In the genomic region with DNA sequence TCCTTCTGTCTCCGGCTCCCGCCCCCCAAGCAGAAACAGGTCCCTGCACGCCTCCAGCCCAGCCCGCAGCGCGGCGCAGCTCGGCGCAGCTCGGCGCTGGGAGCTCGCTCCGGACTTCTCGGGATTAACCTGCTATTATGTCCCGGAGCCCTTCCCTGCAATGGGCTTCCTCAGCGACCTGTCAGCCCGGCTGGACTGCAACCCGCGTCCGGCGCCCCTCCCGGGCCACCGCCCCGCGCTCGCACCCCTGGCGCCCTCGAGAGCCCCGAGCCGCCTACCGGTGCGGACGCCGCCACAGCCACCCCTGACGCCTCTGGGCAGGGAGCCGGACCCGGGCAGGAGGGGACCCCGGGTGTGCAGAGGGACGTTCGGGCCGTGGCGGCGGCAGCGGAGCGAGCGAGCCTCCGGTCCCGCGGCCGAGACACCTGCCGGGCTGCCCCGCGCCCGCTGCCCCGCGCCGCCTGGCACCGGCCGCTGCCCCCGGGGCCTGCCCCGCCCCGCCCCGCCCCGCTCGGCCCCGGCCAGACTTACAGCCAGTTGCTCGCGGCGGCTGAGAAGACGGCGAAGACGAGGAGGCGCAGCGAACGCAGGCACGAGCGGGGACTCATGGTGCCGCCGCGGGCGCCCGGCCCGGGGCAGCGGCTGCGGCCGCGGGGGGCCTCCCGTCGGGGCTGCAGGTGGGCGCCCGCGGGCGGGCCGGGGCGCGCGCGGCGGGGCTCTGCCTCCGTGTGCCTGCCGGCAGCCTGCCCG, we compare ENCODE assay signal across 8 cellular contexts. TPM values are rescaled to one million over a fixed set of nuclear protein-coding genes. Genes with fewer than 3 reads are reported as not detected.
DNase-seq lines count a peak whose midpoint lies in the region; ATAC-seq, FAIRE-seq and TF ChIP-seq lines count a peak whose summit lies in the region.

No MANE protein-coding gene starts in this region.

- intact Hi-C loops in activated naive CD4-positive, alpha-beta T cell treated with anti-CD3 and anti-CD28 coated beads for 36 hours (cut with micrococcal nuclease): no loop called here

- no peaks in the 10 kb centered on the region for H3K79me2 ChIP-seq in osteoblast (ENCODE audit: insufficient read depth, low read length)

- CTCF ChIA-PET in activated naive CD4-positive, alpha-beta T cell treated with anti-CD3 and anti-CD28 coated beads for 36 hours (lab: Charles Lee): interaction anchor here (1.4 kb wide), 1 partner anchor 10 kb away, joined by 6 read pairs; no protein-coding TSS in a partner anchor
- CTCF ChIA-PET in activated naive CD4-positive, alpha-beta T cell treated with anti-CD3 and anti-CD28 coated beads, Interleukin-2, amount 10 ng/mL, durations not matched to agents 7 days and 5 days (lab: Charles Lee): interaction anchor here (0.9 to 2.8 kb wide), 3 partner anchors 12 to 132 kb away, joined by 3 to 18 read pairs (median 4); no protein-coding TSS in a partner anchor
- CTCF ChIA-PET in T-cell (lab: Charles Lee): no interaction called here

- H3K27me3 ChIP-seq in osteoblast (ENCODE audit: insufficient read depth, low read length): peaks cover 43% of the 10 kb centered on the region

- no peak overlapping the region for H2AFZ ChIP-seq in osteoblast (ENCODE audit: low read length)

- peak overlapping the region; percentile 40 for H3K4me3 ChIP-seq in osteoblast (ENCODE audit: insufficient read depth, low read length)

- no peak overlapping the region for H3K27ac ChIP-seq in osteoblast (ENCODE audit: low read depth, low read length)

- no peak for TF ChIP-seq CTCF in osteoblast (IDR thresholded peaks at IDR 0.05; ENCODE audit: extremely low read depth, low read depth, low read length)

- no peaks in the 10 kb centered on the region for H3K9me3 Mint-ChIP-seq in activated naive CD4-positive, alpha-beta T cell treated with anti-CD3 and anti-CD28 coated beads for 36 hours
- no peaks in the 10 kb centered on the region for H3K9me3 Mint-ChIP-seq in activated naive CD4-positive, alpha-beta T cell treated with anti-CD3 and anti-CD28 coated beads, Interleukin-2, amount 10 ng/mL, durations not matched to agents 7 days and 5 days
- no peaks in the 10 kb centered on the region for H3K9me3 Mint-ChIP-seq in T-cell

- POLR2A ChIA-PET in T-cell (lab: Charles Lee): no interaction called here

- peaks cover 21% of the 10 kb centered on the region for H4K20me1 ChIP-seq in osteoblast (ENCODE audit: insufficient read depth, low read length)

- no peak for FAIRE-seq in frontal cortex (lab: Jason Lieb, UNC)

- H3K4me3 Mint-ChIP-seq in activated naive CD4-positive, alpha-beta T cell treated with anti-CD3 and anti-CD28 coated beads for 36 hours: peak overlapping the region; percentile 9
- no peak overlapping the region for H3K4me3 Mint-ChIP-seq in activated naive CD4-positive, alpha-beta T cell treated with anti-CD3 and anti-CD28 coated beads, Interleukin-2, amount 10 ng/mL, durations not matched to agents 7 days and 5 days
- peak overlapping the region in 2 of 3 donors; percentile 21 to 61 for H3K4me3 Mint-ChIP-seq in T-cell

- DNase-seq in activated naive CD4-positive, alpha-beta T cell treated with anti-CD3 and anti-CD28 coated beads for 36 hours: no peak
- no peak for DNase-seq in activated naive CD4-positive, alpha-beta T cell treated with anti-CD3 and anti-CD28 coated beads, Interleukin-2, amount 10 ng/mL, durations not matched to agents 7 days and 5 days
- DNase-seq in T-cell (no peak), frontal cortex (ENCODE audit: low spot score in 2 of 2) (peak; percentile 51 to 58), osteoblast (ENCODE audit: insufficient read length, low spot score, missing footprints) (peak; percentile 96), cortex of kidney (lab: John Stamatoyannopoulos, UW) (no peak)

- no peaks in the 10 kb centered on the region for H3K4me1 ChIP-seq in osteoblast (ENCODE audit: insufficient read depth, low read length)

- no peaks in the 10 kb centered on the region for H3K36me3 ChIP-seq in osteoblast (ENCODE audit: insufficient read depth, low read length)

- H3K4me1 Mint-ChIP-seq in activated naive CD4-positive, alpha-beta T cell treated with anti-CD3 and anti-CD28 coated beads for 36 hours (ENCODE audit: low read depth): peaks cover 4% of the 10 kb centered on the region
- H3K4me1 Mint-ChIP-seq in activated naive CD4-positive, alpha-beta T cell treated with anti-CD3 and anti-CD28 coated beads, Interleukin-2, amount 10 ng/mL, durations not matched to agents 7 days and 5 days: peaks cover 7% of the 10 kb centered on the region
- peaks cover 8 to 11% (median 9%) of the 10 kb centered on the region in 3 donors for H3K4me1 Mint-ChIP-seq in T-cell

- H3K4me2 ChIP-seq in osteoblast (ENCODE audit: insufficient read depth, low read length): peak overlapping the region; percentile 36

- peak; percentile 28 to 41 (median 37) for ATAC-seq in T-cell (replicated peaks in 1 of 4)
- no peak for ATAC-seq in HG02870 (IDR thresholded peaks at IDR 0.05; ENCODE audit: unreplicated experiment)
- no peak for ATAC-seq in GM18870 (IDR thresholded peaks at IDR 0.05; ENCODE audit: unreplicated experiment)

- H3K36me3 Mint-ChIP-seq in activated naive CD4-positive, alpha-beta T cell treated with anti-CD3 and anti-CD28 coated beads for 36 hours (ENCODE audit: low read depth): no peaks in the 10 kb centered on the region
- no peaks in the 10 kb centered on the region for H3K36me3 Mint-ChIP-seq in activated naive CD4-positive, alpha-beta T cell treated with anti-CD3 and anti-CD28 coated beads, Interleukin-2, amount 10 ng/mL, durations not matched to agents 7 days and 5 days
- H3K36me3 Mint-ChIP-seq in T-cell: no peaks in the 10 kb centered on the region

- H3K27me3 Mint-ChIP-seq in activated naive CD4-positive, alpha-beta T cell treated with anti-CD3 and anti-CD28 coated beads for 36 hours (ENCODE audit: low read depth): peaks cover 50% of the 10 kb centered on the region
- H3K27me3 Mint-ChIP-seq in activated naive CD4-positive, alpha-beta T cell treated with anti-CD3 and anti-CD28 coated beads, Interleukin-2, amount 10 ng/mL, durations not matched to agents 7 days and 5 days: peaks cover 90% of the 10 kb centered on the region
- H3K27me3 Mint-ChIP-seq in T-cell: peaks cover 42 to 57% of the 10 kb centered on the region in 2 donors

- no peaks in the 10 kb centered on the region for H3K9me3 ChIP-seq in osteoblast (ENCODE audit: low read depth, low read length)

- no peak overlapping the region for H3K27ac Mint-ChIP-seq in activated naive CD4-positive, alpha-beta T cell treated with anti-CD3 and anti-CD28 coated beads for 36 hours
- H3K27ac Mint-ChIP-seq in activated naive CD4-positive, alpha-beta T cell treated with anti-CD3 and anti-CD28 coated beads, Interleukin-2, amount 10 ng/mL, durations not matched to agents 7 days and 5 days: no peak overlapping the region
- H3K27ac Mint-ChIP-seq in T-cell: no peak overlapping the region

RNA-seq across cellular contexts. Expression of gene WNT4, which starts 0.4 kb away (rescaled TPM):
- total RNA-seq in activated naive CD4-positive, alpha-beta T cell treated with anti-CD3 and anti-CD28 coated beads for 36 hours: not detected
- total RNA-seq in T-cell (not detected), frontal cortex (3.3 TPM), osteoblast (under 0.01 TPM in 1 of 2 replicates, not detected in the other)

Comparison
In these comparisons a context has a peak if more than half of its experiments do, and no peak if none do; other contexts are left out.
1. DNase-seq: peak in frontal cortex (2 of 2) and osteoblast (single experiment); none in activated naive CD4-positive, alpha-beta T cell treated with anti-CD3 and anti-CD28 coated beads for 36 hours (single experiment), activated naive CD4-positive, alpha-beta T cell treated with anti-CD3 and anti-CD28 coated beads, Interleukin-2, amount 10 ng/mL, durations not matched to agents 7 days and 5 days (single experiment), T-cell (0 of 34) and cortex of kidney (single experiment).
2. ATAC-seq: peak in T-cell (4 of 4); none in HG02870 (single experiment) and GM18870 (single experiment).
3. CTCF ChIA-PET loops: an anchor here in activated naive CD4-positive, alpha-beta T cell treated with anti-CD3 and anti-CD28 coated beads for 36 hours (1.4 kb wide) and activated naive CD4-positive, alpha-beta T cell treated with anti-CD3 and anti-CD28 coated beads, Interleukin-2, amount 10 ng/mL, durations not matched to agents 7 days and 5 days (0.9 to 2.8 kb wide); none called in T-cell.